29 cellular contexts compared by ENCODE assay signal in the genomic region with DNA sequence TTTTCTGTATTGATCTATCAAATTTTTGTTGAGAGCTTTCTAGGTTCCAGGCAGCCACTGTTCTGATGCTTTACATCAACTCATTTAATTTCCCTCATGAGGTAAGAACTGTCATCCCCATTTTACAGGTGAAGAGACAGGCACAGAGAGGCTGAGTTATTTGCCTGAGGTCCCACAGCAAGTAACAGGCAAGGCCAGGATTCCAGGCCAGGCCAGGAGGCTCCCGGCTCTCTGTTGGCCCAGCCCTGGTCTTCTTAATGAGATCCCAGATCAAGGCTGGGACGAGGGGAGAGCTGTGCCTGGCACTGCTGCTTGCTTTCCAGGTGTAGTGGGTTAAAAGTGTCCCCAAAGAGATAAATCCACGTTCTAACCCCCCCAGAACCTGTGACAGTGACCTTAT. TPM values are rescaled to one million over a fixed set of nuclear protein-coding genes. Genes with fewer than 3 reads are reported as not detected.
"Had no signal": no experiment of that assay in that cellular context is flagged by ENCODE, and none has a peak within 500 bp of the region (broad histone marks: within the 10 kb centered on the region; RNA-seq: fewer than 3 reads in every experiment).

No MANE protein-coding gene starts in this region.

- H3K27me3 Mint-ChIP-seq: activated B cell treated with CpG ODN at 0.5 μM for 24 hours; activated CD4-positive, alpha-beta memory T cell treated with anti-CD3 and anti-CD28 coated beads, Interleukin-2, amount 10 ng/mL, durations not matched to agents 7 days and 5 days; naive B cell had no signal

- H3K4me1 ChIP-seq: body of pancreas had no signal

- H3K9me3 ChIP-seq: body of pancreas, heart left ventricle, upper lobe of right lung had no signal

- ATAC-seq: activated T-cell treated with anti-CD3 and anti-CD28 coated beads, Interleukin-2, amount 50 U/mL, for 4 hours; body of pancreas; heart left ventricle; left cardiac atrium; upper lobe of right lung had no signal

- H3K36me3 ChIP-seq: cardiac muscle cell, heart left ventricle, upper lobe of right lung had no signal

- DNase-seq: activated B cell treated with CpG ODN at 0.5 μM for 24 hours; activated CD4-positive, alpha-beta memory T cell treated with anti-CD3 and anti-CD28 coated beads, Interleukin-2, amount 10 ng/mL, durations not matched to agents 7 days and 5 days; activated CD4-positive, alpha-beta T cell treated with anti-CD3 and anti-CD28 coated beads for 4 hours; activated naive CD4-positive, alpha-beta T cell treated with Interleukin-2 at 50 U/mL for 16 hours; activated T-cell treated with anti-CD3 and anti-CD28 coated beads, Interleukin-2, amount 50 U/mL, for 4 hours; anterior cingulate cortex; body of pancreas; cortex of kidney; heart left ventricle; islet precursor cell; left cardiac atrium; naive B cell; retina; stimulated activated CD4-positive, alpha-beta T cell treated with anti-CD3 and anti-CD28 coated beads, Interleukin-2, amount 100 ng/mL, for 48 hours; stimulated activated CD8-positive, alpha-beta memory T cell treated with anti-CD3 and anti-CD28 coated beads, Interleukin-4, amount 100 ng/mL, for 48 hours; stimulated activated naive CD4-positive, alpha-beta T cell; T1000; upper lobe of right lung had no signal

- H3K4me3 Mint-ChIP-seq: activated B cell treated with CpG ODN at 0.5 μM for 24 hours; activated CD4-positive, alpha-beta memory T cell treated with anti-CD3 and anti-CD28 coated beads, Interleukin-2, amount 10 ng/mL, durations not matched to agents 7 days and 5 days; activated T-cell treated with anti-CD3 and anti-CD28 coated beads, Interleukin-2, amount 50 U/mL, for 4 hours had no signal

- H3K36me3 Mint-ChIP-seq: naive B cell had no signal

- H3K9me3 Mint-ChIP-seq: activated B cell treated with CpG ODN at 0.5 μM for 24 hours; activated T-cell treated with anti-CD3 and anti-CD28 coated beads, Interleukin-2, amount 50 U/mL, for 4 hours had no signal

- H3K4me3 ChIP-seq: body of pancreas, cardiac muscle cell, heart left ventricle, upper lobe of right lung had no signal

- H3K27me3 ChIP-seq: body of pancreas, cardiac muscle cell, heart left ventricle, upper lobe of right lung had no signal

- H3K27ac ChIP-seq: body of pancreas, cardiac muscle cell, heart left ventricle, upper lobe of right lung had no signal

- H3K27ac Mint-ChIP-seq: activated B cell treated with CpG ODN at 0.5 μM for 24 hours; activated CD4-positive, alpha-beta memory T cell treated with anti-CD3 and anti-CD28 coated beads, Interleukin-2, amount 10 ng/mL, durations not matched to agents 7 days and 5 days had no signal

RNA-seq across cellular contexts. Expression of gene PRM1, which starts 41.7 kb away (rescaled TPM):
- total RNA-seq: activated B cell treated with CpG ODN at 0.5 μM for 24 hours; activated CD4-positive, alpha-beta memory T cell treated with anti-CD3 and anti-CD28 coated beads, Interleukin-2, amount 10 ng/mL, durations not matched to agents 7 days and 5 days; activated T-cell treated with anti-CD3 and anti-CD28 coated beads, Interleukin-2, amount 50 U/mL, for 4 hours; body of pancreas; cardiac muscle cell; cerebellum; epithelial cell of proximal tubule; fibroblast of villous mesenchyme; heart left ventricle; left cardiac atrium; liver; mesenteric fat pad; mucosa of gallbladder; osteoblast; posterior vena cava; T-helper 1 cell treated with Interleukin-12 subunit alpha and Interleukin-12 subunit beta and Interleukin-4 antibody, amounts not matched to agents 30 ng/mL and 1 ng/mL, for 36 hours; upper lobe of right lung had no signal
- polyA plus RNA-seq: cardiac muscle cell, heart left ventricle, liver had no signal

RNA-seq across cellular contexts. Expression of gene PRM2, which starts 46.5 kb away (rescaled TPM):
- total RNA-seq: activated B cell treated with CpG ODN at 0.5 μM for 24 hours; activated CD4-positive, alpha-beta memory T cell treated with anti-CD3 and anti-CD28 coated beads, Interleukin-2, amount 10 ng/mL, durations not matched to agents 7 days and 5 days; activated T-cell treated with anti-CD3 and anti-CD28 coated beads, Interleukin-2, amount 50 U/mL, for 4 hours; body of pancreas; cerebellum; epithelial cell of proximal tubule; fibroblast of villous mesenchyme; heart left ventricle; left cardiac atrium; liver; mesenteric fat pad; mucosa of gallbladder; osteoblast; posterior vena cava; T-helper 1 cell treated with Interleukin-12 subunit alpha and Interleukin-12 subunit beta and Interleukin-4 antibody, amounts not matched to agents 30 ng/mL and 1 ng/mL, for 36 hours; upper lobe of right lung had no signal
- polyA plus RNA-seq: cardiac muscle cell, heart left ventricle, liver had no signal

RNA-seq across cellular contexts. Expression of gene PRM3, which starts 49.4 kb away (rescaled TPM):
- total RNA-seq: activated B cell treated with CpG ODN at 0.5 μM for 24 hours; activated CD4-positive, alpha-beta memory T cell treated with anti-CD3 and anti-CD28 coated beads, Interleukin-2, amount 10 ng/mL, durations not matched to agents 7 days and 5 days; activated T-cell treated with anti-CD3 and anti-CD28 coated beads, Interleukin-2, amount 50 U/mL, for 4 hours; body of pancreas; cardiac muscle cell; cerebellum; epithelial cell of proximal tubule; fibroblast of villous mesenchyme; heart left ventricle; left cardiac atrium; liver; mesenteric fat pad; mucosa of gallbladder; osteoblast; posterior vena cava; T-helper 1 cell treated with Interleukin-12 subunit alpha and Interleukin-12 subunit beta and Interleukin-4 antibody, amounts not matched to agents 30 ng/mL and 1 ng/mL, for 36 hours; upper lobe of right lung had no signal
- polyA plus RNA-seq: cardiac muscle cell, heart left ventricle, liver, thymus had no signal

RNA-seq across cellular contexts. Expression of gene TNP2, which starts 53.7 kb away (rescaled TPM):
- total RNA-seq: activated B cell treated with CpG ODN at 0.5 μM for 24 hours; activated CD4-positive, alpha-beta memory T cell treated with anti-CD3 and anti-CD28 coated beads, Interleukin-2, amount 10 ng/mL, durations not matched to agents 7 days and 5 days; activated T-cell treated with anti-CD3 and anti-CD28 coated beads, Interleukin-2, amount 50 U/mL, for 4 hours; body of pancreas; cardiac muscle cell; cerebellum; epithelial cell of proximal tubule; fibroblast of villous mesenchyme; heart left ventricle; left cardiac atrium; liver; mesenteric fat pad; mucosa of gallbladder; osteoblast; posterior vena cava; T-helper 1 cell treated with Interleukin-12 subunit alpha and Interleukin-12 subunit beta and Interleukin-4 antibody, amounts not matched to agents 30 ng/mL and 1 ng/mL, for 36 hours; upper lobe of right lung had no signal
- polyA plus RNA-seq: cardiac muscle cell, heart left ventricle, liver, thymus had no signal
